ENCODE assay signal across 9 cellular contexts in genomic region chr2:46942891-46943626, GRCh38. TPM values are rescaled to one million over a fixed set of nuclear protein-coding genes. Genes with fewer than 3 reads are reported as not detected.
DNase-seq lines count a peak whose midpoint lies in the region; ATAC-seq and TF ChIP-seq lines count a peak whose summit lies in the region.
"Had no signal": no experiment of that assay in that cellular context is flagged by ENCODE, and none has a peak within 500 bp of the region (broad histone marks: within the 10 kb centered on the region; RNA-seq: fewer than 3 reads in every experiment).

No MANE protein-coding gene starts in this region.

- CTCF ChIA-PET in AG04450 (lab: Charles Lee): interaction anchor here (0.5 to 1.3 kb wide), 3 partner anchors 25 to 445 kb away, joined by 3 to 4 read pairs (median 3); no protein-coding TSS in a partner anchor
- CTCF ChIA-PET in naive thymus-derived CD4-positive, alpha-beta T cell (lab: Charles Lee): interaction anchor here (1.5 kb wide), 1 partner anchor 25 kb away, joined by 3 read pairs; no protein-coding TSS in a partner anchor

- H3K9ac ChIP-seq in HUES6 (ENCODE audit: low read length): no peak overlapping the region

- in situ Hi-C loops in astrocyte of the cerebellum (cut with HindIII; ENCODE audit: low sequenced_read_pairs): no loop called here

- DNase-seq in AG04450 (ENCODE audit: low read depth, low spot score) (no peak), astrocyte of the cerebellum (ENCODE audit: low read depth) (no peak), NCI-H1048 (lab: John Stamatoyannopoulos, UW) (no peak), AML-193 (lab: John Stamatoyannopoulos, UW) (no peak)
- no peak for DNase-seq in naive thymus-derived CD4-positive, alpha-beta T cell
- DNase-seq: NCI-H2107 had no signal

- TF ChIP-seq CTCF in AG04450 (IDR thresholded peaks at IDR 0.05; ENCODE audit: low read depth, low read length) (no peak), astrocyte of the cerebellum (IDR thresholded peaks at IDR 0.05; ENCODE audit: low read depth, low read length, missing control alignments) (no peak)

- peak overlapping the region; percentile 89 to 99 (median 97) for H3K27ac Mint-ChIP-seq in naive thymus-derived CD4-positive, alpha-beta T cell

- H3K4me1 Mint-ChIP-seq in naive thymus-derived CD4-positive, alpha-beta T cell: peaks cover 24 to 66% (median 62%) of the 10 kb centered on the region in 7 donors

- H3K27me3 ChIP-seq in AG04450 (ENCODE audit: control insufficient read depth, insufficient read depth, low read length) (no peaks in the 10 kb centered on the region), HUES6 (ENCODE audit: control insufficient read depth, insufficient read depth, low read length) (peaks cover 13% of the 10 kb centered on the region; the same call in 1 of the 2 replicates)
- H3K27me3 ChIP-seq in naive thymus-derived CD4-positive, alpha-beta T cell (ENCODE audit: control insufficient read depth in 2 of 2, insufficient read depth in 2 of 2, low read length in 2 of 2): no peaks in the 10 kb centered on the region

- POLR2A ChIA-PET in AG04450 (lab: Yijun Ruan, JAX): no interaction called here
- POLR2A ChIA-PET in naive thymus-derived CD4-positive, alpha-beta T cell (lab: Charles Lee): interaction anchor here (1.5 to 1.7 kb wide), 2 partner anchors 12 to 39 kb away, joined by 4 to 6 read pairs; no protein-coding TSS in a partner anchor

- intact Hi-C loops in naive thymus-derived CD4-positive, alpha-beta T cell (cut with micrococcal nuclease): loop anchor here in 1 of 2 donors (1.0 to 2.0 kb wide), 3 partner anchors 27 to 1292 kb away; partner anchors contain the start of genes MSH6 and PRKCE

- H3K27ac ChIP-seq in AG04450 (ENCODE audit: low read depth, low read length): no peak overlapping the region
- no peak overlapping the region for H3K27ac ChIP-seq in HUES6 (ENCODE audit: low read depth, low read length)
- H3K27ac ChIP-seq in naive thymus-derived CD4-positive, alpha-beta T cell (ENCODE audit: low read depth, low read length): peak overlapping the region; percentile 94

- H3K4me3 ChIP-seq in AG04450 (ENCODE audit: low read depth, low read length) (peak overlapping the region; percentile 90), HUES6 (ENCODE audit: low read depth, low read length) (peak overlapping the region; percentile 93; the same call in 1 of the 2 replicates), astrocyte of the cerebellum (ENCODE audit: low read depth, low read length) (peak overlapping the region; percentile 93)
- H3K4me3 ChIP-seq in naive thymus-derived CD4-positive, alpha-beta T cell (ENCODE audit: low read length): peak overlapping the region; percentile 93

- no peaks in the 10 kb centered on the region for H3K36me3 ChIP-seq in HUES6 (ENCODE audit: control insufficient read depth, insufficient read depth, low read length)
- peaks cover 0 to 6% (median 0%) of the 10 kb centered on the region in 3 experiments for H3K36me3 ChIP-seq in naive thymus-derived CD4-positive, alpha-beta T cell (ENCODE audit: control insufficient read depth in 2 of 3, insufficient read depth in 3 of 3, low read length in 3 of 3)

- no peaks in the 10 kb centered on the region for H3K9me3 Mint-ChIP-seq in naive thymus-derived CD4-positive, alpha-beta T cell

- H3K27me3 Mint-ChIP-seq in naive thymus-derived CD4-positive, alpha-beta T cell: no peaks in the 10 kb centered on the region

- ATAC-seq in naive thymus-derived CD4-positive, alpha-beta T cell: no peak
- no peak for ATAC-seq in GM21367 (IDR thresholded peaks at IDR 0.05; ENCODE audit: unreplicated experiment)
- no peak for ATAC-seq in HG03159 (IDR thresholded peaks at IDR 0.05; ENCODE audit: unreplicated experiment)

- H3K36me3 Mint-ChIP-seq in naive thymus-derived CD4-positive, alpha-beta T cell: peaks cover 0 to 28% (median 4%) of the 10 kb centered on the region in 5 donors

- H3K4me3 Mint-ChIP-seq in naive thymus-derived CD4-positive, alpha-beta T cell: peak overlapping the region; percentile 90 to 100 (median 98)

- peaks cover 31% of the 10 kb centered on the region for H3K4me1 ChIP-seq in HUES6 (ENCODE audit: control insufficient read depth, insufficient read depth, low read length)
- H3K4me1 ChIP-seq in naive thymus-derived CD4-positive, alpha-beta T cell (ENCODE audit: control insufficient read depth in 2 of 2, insufficient read depth in 2 of 2, low read length in 2 of 2): peaks cover 22 to 43% of the 10 kb centered on the region in 2 donors

- no peaks in the 10 kb centered on the region; the same call in 1 of the 2 replicates for H3K9me3 ChIP-seq in AG04450 (ENCODE audit: control insufficient read depth, insufficient read depth, low read length)
- H3K9me3 ChIP-seq in HUES6 (ENCODE audit: control insufficient read depth, insufficient read depth, low read depth, low read length): no peaks in the 10 kb centered on the region
- H3K9me3 ChIP-seq in naive thymus-derived CD4-positive, alpha-beta T cell (ENCODE audit: control insufficient read depth in 2 of 3, low read length in 3 of 3): no peaks in the 10 kb centered on the region

RNA-seq across cellular contexts. Expression of gene TTC7A, which starts 2.0 kb away (rescaled TPM):
- polyA plus RNA-seq in AG04450 (2011; rRNA removed): 8.4 and 11.0 TPM in 2 replicates
- 13.0 and 13.4 TPM in 2 replicates for polyA minus RNA-seq in AG04450 (2011; rRNA and poly(A)+ RNA removed)
- 10 to 100 TPM; 35.6 to 93.5 (median 43.6) TPM for total RNA-seq in naive thymus-derived CD4-positive, alpha-beta T cell
- 10 to 100 TPM in 1 of 2 donors, 1 to 10 TPM in 1; 6.7 to 13.9 TPM for polyA plus RNA-seq in naive thymus-derived CD4-positive, alpha-beta T cell

RNA-seq across cellular contexts. Expression of gene MCFD2, which starts 27.5 kb away (rescaled TPM):
- 176 and 231 TPM in 2 replicates for polyA plus RNA-seq in AG04450 (2011; rRNA removed)
- 125 and 128 TPM in 2 replicates for polyA minus RNA-seq in AG04450 (2011; rRNA and poly(A)+ RNA removed)
- total RNA-seq in naive thymus-derived CD4-positive, alpha-beta T cell: 10 to 100 TPM; 28.4 to 50.4 (median 47.6) TPM
- polyA plus RNA-seq in naive thymus-derived CD4-positive, alpha-beta T cell: 10 to 100 TPM; 28.8 to 32.2 TPM
